Comparison of ENCODE assay signal across 1 cellular context in genomic region chr14:69610020-69610858, GRCh38.
A peak's percentile ranks its signal among the peaks of the same experiment; 100 is the strongest.
TF ChIP-seq lines count a peak whose summit lies in the region.

No MANE protein-coding gene starts in this region.

TF ChIP-seq in HEK293, 187 proteins besides CTCF, POLR2A, EP300 and RAD21 (continued from another document):
- peak; percentile 38; the same call in 1 of the 2 replicates for TF ChIP-seq PRDM10 (tag by site-specific recombination; IDR thresholded peaks at IDR 0.05)
- TF ChIP-seq ZNF645 (tag by site-specific recombination; IDR thresholded peaks at IDR 0.05), result no peak
